Comparison of ENCODE assay signal across 12 cellular contexts in genomic region chr2:231917280-231918088, GRCh38. TPM values are rescaled to one million over a fixed set of nuclear protein-coding genes. Genes with fewer than 3 reads are reported as not detected.
DNase-seq lines count a peak whose midpoint lies in the region; ATAC-seq lines count a peak whose summit lies in the region.
"Had no signal": no experiment of that assay in that cellular context is flagged by ENCODE, and none has a peak within 500 bp of the region (broad histone marks: within the 10 kb centered on the region; RNA-seq: fewer than 3 reads in every experiment).

No MANE protein-coding gene starts in this region.

- no peak overlapping the region for H4K5ac ChIP-seq in mesendoderm (ENCODE audit: low read length)

- no peaks in the 10 kb centered on the region for H3K36me3 ChIP-seq in mesendoderm (ENCODE audit: control insufficient read depth, insufficient read depth, low read length)
- H3K36me3 ChIP-seq: prostate gland, tibial artery had no signal

- no peak overlapping the region for H2BK15ac ChIP-seq in mesendoderm (replicated peaks; ENCODE audit: low read depth)

- no peak overlapping the region for H2BK120ac ChIP-seq in mesendoderm (ENCODE audit: low read depth, low read length)

- H3K4me1 ChIP-seq in mesendoderm (ENCODE audit: control insufficient read depth, low read depth, low read length) = no peaks in the 10 kb centered on the region
- H3K4me1 ChIP-seq: prostate gland had no signal

- no peak overlapping the region for H2AK5ac ChIP-seq in mesendoderm (ENCODE audit: low read length)

- H3K23ac ChIP-seq in mesendoderm (ENCODE audit: low read length) = no peak overlapping the region

- H3K9ac ChIP-seq in mesendoderm (ENCODE audit: low read length) = no peak overlapping the region

- H2BK5ac ChIP-seq in mesendoderm (ENCODE audit: low read length) = no peak overlapping the region

- no peaks in the 10 kb centered on the region for H3K79me2 ChIP-seq in mesendoderm (ENCODE audit: control insufficient read depth, insufficient read depth, low read length)

- no peak overlapping the region for H3K27ac ChIP-seq in mesendoderm (ENCODE audit: low read depth, low read length)
- H3K27ac ChIP-seq: prostate gland, tibial artery had no signal

- no peaks in the 10 kb centered on the region for H3K79me1 ChIP-seq in mesendoderm (ENCODE audit: low read length)

- no peak overlapping the region for H4K8ac ChIP-seq in mesendoderm (ENCODE audit: low read depth, low read length)

- DNase-seq in C1 segment of cervical spinal cord (lab: John Stamatoyannopoulos, UW) (peak in 10 of 14 donors; percentile 10 to 47 (median 24)), OCI-M1 (lab: John Stamatoyannopoulos, UW) (peak; percentile 86), mesendoderm (peak; percentile 26), AG08396 (ENCODE audit: low spot score) (no peak), middle frontal gyrus (ENCODE audit: extremely low spot score, low spot score) (no peak), T-helper 1 cell (no peak)
- no peak for DNase-seq in stimulated activated naive CD8-positive, alpha-beta T cell treated with anti-CD3 and anti-CD28 coated beads, Interleukin-15, Interleukin-2, amounts not matched to agents 100 U/mL and 50 U/mL, for 24 hours
- DNase-seq: NCI-H1048 had no signal

- H3K56ac ChIP-seq in mesendoderm (ENCODE audit: low read length) = peak overlapping the region; percentile 22

- H3K4me2 ChIP-seq in mesendoderm (ENCODE audit: low read length) = no peak overlapping the region

- ATAC-seq in esophagus mucosa = peak; percentile 17
- no peak for ATAC-seq in stimulated activated naive CD8-positive, alpha-beta T cell treated with anti-CD3 and anti-CD28 coated beads, Interleukin-15, Interleukin-2, amounts not matched to agents 100 U/mL and 50 U/mL, for 24 hours

- H3K4me3 ChIP-seq in mesendoderm (ENCODE audit: low read length) = no peak overlapping the region
- H3K4me3 ChIP-seq: prostate gland, tibial artery had no signal

- H3K4ac ChIP-seq in mesendoderm (ENCODE audit: low read depth, low read length) = no peak overlapping the region

- H3K18ac ChIP-seq in mesendoderm (ENCODE audit: low read length) = no peak overlapping the region

- no peaks in the 10 kb centered on the region for H3K27me3 ChIP-seq in mesendoderm (ENCODE audit: insufficient read depth, low read length, poor library complexity)

- no CpG with 5 or more reads among the region's 11 CpGs for WGBS in mesendoderm (ENCODE audit: extremely low coverage, insufficient coverage, low lambda C conversion rate)

RNA-seq across cellular contexts. Expression of gene NPPC, which starts 8.7 kb away (rescaled TPM):
- total RNA-seq in esophagus mucosa = 2.1 TPM
- 0.37 TPM for polyA plus RNA-seq in mesendoderm (2013, experiment 1 of 2)
- 0.22 TPM for polyA plus RNA-seq in mesendoderm (2013, experiment 2 of 2)
- total RNA-seq: Daoy had no signal

RNA-seq across cellular contexts. Expression of gene DIS3L2, which starts 44.0 kb away (rescaled TPM):
- total RNA-seq in esophagus mucosa = 25.0 TPM
- polyA plus RNA-seq in mesendoderm (2013, experiment 1 of 2) = 8.9 TPM
- polyA plus RNA-seq in mesendoderm (2013, experiment 2 of 2) = 9.4 TPM

Comparison
In these comparisons a context has a peak if more than half of its experiments do, and no peak if none do; other contexts are left out.
1. DNase-seq: peak in C1 segment of cervical spinal cord (10 of 14), OCI-M1 (single experiment) and mesendoderm (single experiment); none in stimulated activated naive CD8-positive, alpha-beta T cell treated with anti-CD3 and anti-CD28 coated beads, Interleukin-15, Interleukin-2, amounts not matched to agents 100 U/mL and 50 U/mL, for 24 hours (single experiment), AG08396 (single experiment), middle frontal gyrus (single experiment) and T-helper 1 cell (0 of 5).